21 cellular contexts compared by ENCODE assay signal in the genomic region with DNA sequence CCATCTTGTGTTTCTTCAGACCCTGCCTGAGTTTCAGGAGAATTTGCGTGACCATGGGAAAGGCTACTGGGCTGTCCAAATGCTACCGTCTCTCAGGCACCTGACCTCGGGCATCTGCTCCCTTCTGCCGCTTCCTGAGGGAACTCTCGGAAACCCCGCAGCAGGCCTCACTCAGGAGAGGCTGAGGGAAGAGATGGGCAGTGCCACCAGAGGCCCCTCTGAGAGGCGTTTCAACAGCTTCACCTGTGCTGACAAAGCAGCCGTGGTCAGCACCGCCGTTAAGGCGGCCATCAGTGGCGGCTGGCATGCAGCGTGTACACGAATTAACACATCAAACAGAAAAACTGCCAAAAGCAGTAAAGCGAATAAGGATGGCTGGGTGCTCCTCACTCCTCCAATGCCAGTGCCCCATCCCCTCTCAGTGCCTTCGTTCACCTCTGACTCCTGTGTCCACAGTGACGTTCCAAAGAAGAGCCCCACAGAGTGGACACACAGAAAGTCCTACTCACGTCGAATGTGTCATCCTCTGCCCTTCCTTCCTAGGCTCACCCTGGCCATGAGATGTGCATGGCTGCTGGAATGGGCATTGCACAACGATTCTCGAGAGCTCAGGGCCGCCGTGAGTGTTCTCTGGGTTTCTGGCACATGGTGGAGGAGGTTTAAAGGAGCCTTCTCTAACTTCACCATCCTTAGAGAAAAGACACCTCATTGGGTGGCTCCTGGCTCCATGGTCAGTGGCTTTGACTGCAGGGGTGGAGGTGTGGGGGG. TPM values are rescaled to one million over a fixed set of nuclear protein-coding genes. Genes with fewer than 3 reads are reported as not detected.
DNase-seq lines count a peak whose midpoint lies in the region; ATAC-seq and TF ChIP-seq lines count a peak whose summit lies in the region.
"Had no signal": no experiment of that assay in that cellular context is flagged by ENCODE, and none has a peak within 500 bp of the region (broad histone marks: within the 10 kb centered on the region; RNA-seq: fewer than 3 reads in every experiment).

No MANE protein-coding gene starts in this region.

- DNase-seq in GM23248 (peak; percentile 63), PC-3 (no peak), fibroblast of mammary gland (ENCODE audit: low read depth) (peak; percentile 20), body of pancreas (no peak), kidney tubule cell (ENCODE audit: low spot score) (no peak)
- DNase-seq in activated CD4-positive, alpha-beta T cell treated with anti-CD3 and anti-CD28 coated beads, Interleukin-2, amount 50 U/mL, for 48 hours = no peak
- DNase-seq: activated CD8-positive, alpha-beta T cell treated with anti-CD3 and anti-CD28 coated beads for 36 hours; activated naive CD4-positive, alpha-beta T cell treated with anti-CD3 and anti-CD28 coated beads for 36 hours; amygdala; CD8-positive, alpha-beta T cell; dermis blood vessel endothelial cell; islet precursor cell; NCI-H1417 treated with DMSO at 0.1 percent for 48 hours; NCI-H510A; stimulated activated CD4-positive, alpha-beta T cell treated with anti-CD3 and anti-CD28 coated beads, Interleukin-12 subunit alpha, Interleukin-12 subunit beta, amount 100 ng/mL, for 4 hours; stimulated activated CD4-positive, alpha-beta T cell treated with anti-CD3 and anti-CD28 coated beads, Interleukin-4, amount 100 ng/mL, for 4 hours; stimulated activated naive CD8-positive, alpha-beta T cell treated with anti-CD3 and anti-CD28 coated beads, Interleukin-15, Interleukin-2, amounts not matched to agents 100 U/mL and 50 U/mL, for 24 hours; thyroid gland had no signal

- H2AFZ ChIP-seq in GM23248 = no peak overlapping the region
- no peak overlapping the region for H2AFZ ChIP-seq in PC-3 (ENCODE audit: low read length)
- H2AFZ ChIP-seq in parathyroid adenoma = no peak overlapping the region

- H4K20me1 ChIP-seq in GM23248 (ENCODE audit: insufficient read depth) = no peaks in the 10 kb centered on the region
- H4K20me1 ChIP-seq in PC-3 (ENCODE audit: low read length) = no peaks in the 10 kb centered on the region

- H3K79me2 ChIP-seq in GM23248 (ENCODE audit: insufficient read depth) (no peaks in the 10 kb centered on the region), PC-3 (ENCODE audit: low read length) (no peaks in the 10 kb centered on the region), parathyroid adenoma (no peaks in the 10 kb centered on the region)

- H3K9me3 ChIP-seq in GM23248 (ENCODE audit: low read depth) (no peaks in the 10 kb centered on the region), PC-3 (ENCODE audit: low read length) (no peaks in the 10 kb centered on the region), parathyroid adenoma (ENCODE audit: control insufficient read depth, low read length) (no peaks in the 10 kb centered on the region), body of pancreas (no peaks in the 10 kb centered on the region)
- H3K9me3 ChIP-seq: thyroid gland had no signal

- H3K4me3 ChIP-seq in GM23248 = no peak overlapping the region
- no peak overlapping the region for H3K4me3 ChIP-seq in PC-3 (ENCODE audit: low read length)
- H3K4me3 ChIP-seq in fibroblast of mammary gland (ENCODE audit: control insufficient read depth, low read depth, low read length) = no peak overlapping the region
- no peak overlapping the region for H3K4me3 ChIP-seq in parathyroid adenoma (ENCODE audit: low read depth, low read length)
- H3K4me3 ChIP-seq in body of pancreas = no peak overlapping the region
- H3K4me3 ChIP-seq: cardiac muscle cell, thyroid gland had no signal

- H3K36me3 ChIP-seq in GM23248 (ENCODE audit: low read depth) = no peaks in the 10 kb centered on the region
- H3K36me3 ChIP-seq in PC-3 (ENCODE audit: low read depth, low read length) = no peaks in the 10 kb centered on the region
- H3K36me3 ChIP-seq in parathyroid adenoma (ENCODE audit: control insufficient read depth, insufficient read depth, low read length) = no peaks in the 10 kb centered on the region
- H3K36me3 ChIP-seq in body of pancreas (replicated peaks in 1 of 2; ENCODE audit: insufficient read depth in 1 of 2, low read depth in 2 of 2) = no peaks in the 10 kb centered on the region
- H3K36me3 ChIP-seq: cardiac muscle cell, thyroid gland had no signal

- WGBS in GM23248 (ENCODE audit: low coverage in 1 of 2, low lambda C conversion rate in 2 of 2, missing lambda C conversion rate in 2 of 2), 2 experiments = 52 to 53% methylated on average over 23 of the region's 23 CpGs
- 27 to 34% methylated on average over 7 to 23 of the region's 23 CpGs for WGBS in body of pancreas, 2 donors

- H3K9ac ChIP-seq in GM23248 (no peak overlapping the region), PC-3 (ENCODE audit: low read length) (no peak overlapping the region), parathyroid adenoma (no peak overlapping the region)

- TF ChIP-seq POLR2A in body of pancreas (IDR thresholded peaks at IDR 0.05) = no peak

- intact Hi-C loops in PC-3 (cut with micrococcal nuclease) = no loop called here
- intact Hi-C loops in body of pancreas (cut with DNase I) = no loop called here

- in situ Hi-C loops in GM23248 (cut with MboI) = no loop called here

- no TSS peak for BruUV-seq in PC-3 (replicated peaks; lab: Mats Ljungman, UMichigan)

- H3K4me1 ChIP-seq in GM23248 (ENCODE audit: insufficient read depth) (no peaks in the 10 kb centered on the region), PC-3 (ENCODE audit: insufficient read depth, low read length) (no peaks in the 10 kb centered on the region), parathyroid adenoma (no peaks in the 10 kb centered on the region), body of pancreas (no peaks in the 10 kb centered on the region)
- H3K4me1 ChIP-seq: thyroid gland had no signal

- TF ChIP-seq CTCF in PC-3 (conservative IDR thresholded peaks at IDR 0.05; ENCODE audit: low read depth, low read length) = no peak
- no peak for TF ChIP-seq CTCF in fibroblast of mammary gland (conservative IDR thresholded peaks at IDR 0.05; ENCODE audit: control insufficient read depth, insufficient read depth, low read depth, low read length)
- no peak for TF ChIP-seq CTCF in parathyroid adenoma (IDR thresholded peaks at IDR 0.05)
- TF ChIP-seq CTCF in body of pancreas (IDR thresholded peaks at IDR 0.05) = no peak

- POLR2A ChIA-PET in PC-3 (lab: Charles Lee; ENCODE audit: unreplicated experiment) = interaction anchor here (0.6 kb wide), 1 partner anchor 109 kb away, joined by 3 read pairs; no protein-coding TSS in a partner anchor

- H3K4me2 ChIP-seq in GM23248 (ENCODE audit: unreplicated experiment) (no peak overlapping the region), PC-3 (ENCODE audit: low read length) (no peak overlapping the region), parathyroid adenoma (ENCODE audit: low read length) (peak overlapping the region; percentile 63)

- no peak overlapping the region for H3K27ac ChIP-seq in GM23248
- no peak overlapping the region for H3K27ac ChIP-seq in PC-3 (ENCODE audit: low read length)
- no peak overlapping the region for H3K27ac ChIP-seq in parathyroid adenoma
- no peak overlapping the region for H3K27ac ChIP-seq in body of pancreas
- H3K27ac ChIP-seq: cardiac muscle cell, thyroid gland had no signal

- CTCF ChIA-PET in PC-3 (lab: Charles Lee) = interaction anchor here (1.5 kb wide), 1 partner anchor 25 kb away, joined by 8 read pairs; no protein-coding TSS in a partner anchor

- no peaks in the 10 kb centered on the region for H3F3A ChIP-seq in GM23248 (ENCODE audit: insufficient read depth)
- no peaks in the 10 kb centered on the region for H3F3A ChIP-seq in PC-3 (ENCODE audit: low read length, unreplicated experiment)

- H3K27me3 ChIP-seq in GM23248 (replicated peaks; ENCODE audit: insufficient read depth) (peaks cover 13% of the 10 kb centered on the region; the same call in 1 of the 2 replicates), PC-3 (ENCODE audit: low read length) (no peaks in the 10 kb centered on the region), parathyroid adenoma (ENCODE audit: control insufficient read depth, insufficient read depth, low read length) (no peaks in the 10 kb centered on the region), body of pancreas (peaks cover 0 to 5% of the 10 kb centered on the region in 2 donors)
- H3K27me3 ChIP-seq: thyroid gland had no signal

- H3K9me2 ChIP-seq in GM23248 (ENCODE audit: insufficient read depth) = no peaks in the 10 kb centered on the region
- no peaks in the 10 kb centered on the region for H3K9me2 ChIP-seq in PC-3 (replicated peaks; ENCODE audit: low read length)

- ATAC-seq in PC-3 (peak; percentile 11; the same call in 1 of the 2 replicates), body of pancreas (no peak)
- ATAC-seq: activated CD4-positive, CD25-positive, alpha-beta regulatory T cell treated with anti-CD3 and anti-CD28 coated beads, Interleukin-2, amount 50 U/mL, for 24 hours; activated CD8-positive, alpha-beta T cell treated with anti-CD3 and anti-CD28 coated beads for 36 hours; CD8-positive, alpha-beta T cell; stimulated activated naive CD8-positive, alpha-beta T cell treated with anti-CD3 and anti-CD28 coated beads, Interleukin-15, Interleukin-2, amounts not matched to agents 100 U/mL and 50 U/mL, for 24 hours had no signal

RNA-seq across cellular contexts. Expression of gene CEP170B, which starts 13.0 kb away (rescaled TPM):
- total RNA-seq in GM23248 (2014; rRNA removed; shearing (Covaris generic)) = 23.3 and 24.5 TPM in 2 replicates
- polyA plus RNA-seq in GM23248 (2016; fragmentation: Nextera tagmentation; extraction: Ambion mirVana) = 2.5 and 2.7 TPM in 2 replicates
- total RNA-seq in PC-3 (2014; rRNA removed) (33.2 and 53.4 TPM in 2 replicates), body of pancreas (10 to 100 TPM; 23.6 to 41.9 TPM)

RNA-seq across cellular contexts. Expression of gene ZBTB42, which starts 51.2 kb away (rescaled TPM):
- total RNA-seq in GM23248 (2014; rRNA removed; shearing (Covaris generic)) = 2.4 and 6.2 TPM in 2 replicates
- polyA plus RNA-seq in GM23248 (2016; fragmentation: Nextera tagmentation; extraction: Ambion mirVana) = 0.56 and 0.75 TPM in 2 replicates
- total RNA-seq in PC-3 (2014; rRNA removed) (9.2 and 11.3 TPM in 2 replicates), body of pancreas (10 to 100 TPM; 10.6 to 21.8 TPM)

RNA-seq across cellular contexts. Expression of gene AKT1, which starts 56.5 kb away (rescaled TPM):
- total RNA-seq in GM23248 (2014; rRNA removed; shearing (Covaris generic)) = 154 and 164 TPM in 2 replicates
- 16.9 and 17.9 TPM in 2 replicates for polyA plus RNA-seq in GM23248 (2016; fragmentation: Nextera tagmentation; extraction: Ambion mirVana)
- total RNA-seq in PC-3 (2014; rRNA removed) (196 and 212 TPM in 2 replicates), body of pancreas (100 to 1,000 TPM in 1 of 2 donors, 10 to 100 TPM in 1; 74.2 to 151 TPM)

Comparison
In these comparisons a context has a peak if more than half of its experiments do, and no peak if none do; other contexts are left out.
1. DNase-seq: peak in GM23248 (single experiment) and fibroblast of mammary gland (single experiment); none in PC-3 (single experiment), body of pancreas (0 of 4), kidney tubule cell (single experiment) and activated CD4-positive, alpha-beta T cell treated with anti-CD3 and anti-CD28 coated beads, Interleukin-2, amount 50 U/mL, for 48 hours (0 of 2).